Comparison of ENCODE assay signal across 8 cellular contexts in genomic region chr10:96129387-96130325, GRCh38. TPM values are rescaled to one million over a fixed set of nuclear protein-coding genes. Genes with fewer than 3 reads are reported as not detected.
DNase-seq lines count a peak whose midpoint lies in the region; ATAC-seq and TF ChIP-seq lines count a peak whose summit lies in the region.

A gene with protein sequence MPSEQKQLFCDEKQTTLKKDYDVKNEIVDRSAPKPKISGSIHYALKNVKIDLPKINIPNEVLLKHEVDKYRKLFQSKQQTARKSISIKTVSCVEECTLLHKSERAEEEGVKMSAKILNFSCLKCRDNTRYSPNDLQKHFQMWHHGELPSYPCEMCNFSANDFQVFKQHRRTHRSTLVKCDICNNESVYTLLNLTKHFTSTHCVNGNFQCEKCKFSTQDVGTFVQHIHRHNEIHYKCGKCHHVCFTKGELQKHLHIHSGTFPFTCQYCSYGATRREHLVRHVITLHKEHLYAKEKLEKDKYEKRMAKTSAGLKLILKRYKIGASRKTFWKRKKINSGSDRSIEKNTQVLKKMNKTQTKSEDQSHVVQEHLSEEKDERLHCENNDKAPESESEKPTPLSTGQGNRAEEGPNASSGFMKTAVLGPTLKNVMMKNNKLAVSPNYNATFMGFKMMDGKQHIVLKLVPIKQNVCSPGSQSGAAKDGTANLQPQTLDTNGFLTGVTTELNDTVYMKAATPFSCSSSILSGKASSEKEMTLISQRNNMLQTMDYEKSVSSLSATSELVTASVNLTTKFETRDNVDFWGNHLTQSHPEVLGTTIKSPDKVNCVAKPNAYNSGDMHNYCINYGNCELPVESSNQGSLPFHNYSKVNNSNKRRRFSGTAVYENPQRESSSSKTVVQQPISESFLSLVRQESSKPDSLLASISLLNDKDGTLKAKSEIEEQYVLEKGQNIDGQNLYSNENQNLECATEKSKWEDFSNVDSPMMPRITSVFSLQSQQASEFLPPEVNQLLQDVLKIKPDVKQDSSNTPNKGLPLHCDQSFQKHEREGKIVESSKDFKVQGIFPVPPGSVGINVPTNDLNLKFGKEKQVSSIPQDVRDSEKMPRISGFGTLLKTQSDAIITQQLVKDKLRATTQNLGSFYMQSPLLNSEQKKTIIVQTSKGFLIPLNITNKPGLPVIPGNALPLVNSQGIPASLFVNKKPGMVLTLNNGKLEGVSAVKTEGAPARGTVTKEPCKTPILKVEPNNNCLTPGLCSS (N-terminal part only) (plus strand): TSS chr10:96130297. CDS start chr10:96156323, 26,026 bp downstream.

- H3K9me3 ChIP-seq in IMR-90 (ENCODE audit: control insufficient read depth, insufficient read depth, low read length) (no peaks in the 10 kb centered on the region), esophagus (ENCODE audit: control insufficient read depth in 2 of 2, insufficient read depth in 1 of 2, low read depth in 1 of 2, low read length in 1 of 2) (peaks cover 0 to 1% of the 10 kb centered on the region in 2 donors), mucosa of stomach (ENCODE audit: control insufficient read depth, low read length) (no peaks in the 10 kb centered on the region)

- H2BK20ac ChIP-seq in IMR-90 (ENCODE audit: low read depth, low read length), result peak within 1 kb of the TSS; percentile 23; the same call in 1 of the 2 replicates

- H3K4me1 ChIP-seq in IMR-90 (ENCODE audit: control insufficient read depth, insufficient read depth, low read length) (peaks cover under 1% of the 10 kb centered on the region; the same call in 1 of the 2 replicates), esophagus (ENCODE audit: control insufficient read depth in 2 of 2, insufficient read depth in 2 of 2, low read length in 1 of 2) (peaks cover 0 to 2% of the 10 kb centered on the region in 2 donors), mucosa of stomach (ENCODE audit: control insufficient read depth, insufficient read depth, low read length) (peaks cover 6% of the 10 kb centered on the region)

- H3K14ac ChIP-seq in IMR-90 (replicated peaks; ENCODE audit: low read depth, low read length), result peak within 1 kb of the TSS; percentile 82

- peak within 1 kb of the TSS; percentile 7; the same call in 1 of the 2 replicates for H2AK5ac ChIP-seq in IMR-90 (ENCODE audit: low read depth, low read length)

- peak within 1 kb of the TSS; percentile 35 for H2AK9ac ChIP-seq in IMR-90 (replicated peaks; ENCODE audit: low read depth, low read length, poor library complexity)

- dilution Hi-C loops in IMR-90 (cut with HindIII; ENCODE audit: low sequenced_read_pairs, unreplicated experiment), result no loop called here

- peak within 1 kb of the TSS; percentile 84 for H3K9ac ChIP-seq in IMR-90 (ENCODE audit: low read depth, low read length)
- H3K9ac ChIP-seq in mucosa of stomach (ENCODE audit: low read length), result peak within 1 kb of the TSS; percentile 98

- BruUV-seq in IMR-90 (replicated peaks; lab: Mats Ljungman, UMichigan), result no TSS peak

- peak within 1 kb of the TSS; percentile 94 for H3K56ac ChIP-seq in IMR-90 (ENCODE audit: extremely low read depth, insufficient read depth, low read length)

- peak within 1 kb of the TSS; percentile 98 for H4K5ac ChIP-seq in IMR-90 (ENCODE audit: low read depth, low read length)

- H2BK15ac ChIP-seq in IMR-90 (ENCODE audit: low read depth, low read length), result peak within 1 kb of the TSS; percentile 1; the same call in 1 of the 3 replicates

- peak within 1 kb of the TSS; percentile 74 for H2BK5ac ChIP-seq in IMR-90 (ENCODE audit: low read depth, low read length, poor library complexity, severe bottlenecking)

- in situ Hi-C loops in IMR-90 (cut with MboI; ENCODE audit: low sequenced_read_pairs), result loop anchor here (5.0 kb wide), 2 partner anchors 37 to 82 kb away; no protein-coding TSS in a partner anchor

- H4K8ac ChIP-seq in IMR-90 (ENCODE audit: low read depth in 2 of 2, low read length in 2 of 2), result peak within 1 kb of the TSS; percentile 97 to 99

- H3K23ac ChIP-seq in IMR-90 (ENCODE audit: low read depth, low read length), result peak within 1 kb of the TSS; percentile 89

- H4K91ac ChIP-seq in IMR-90 (ENCODE audit: insufficient read depth, low read depth, low read length), result peak within 1 kb of the TSS; percentile 72

- peak within 1 kb of the TSS; percentile 79 for H3K4me2 ChIP-seq in IMR-90 (ENCODE audit: low read depth, low read length)

- POLR2A ChIA-PET in IMR-90 (lab: Charles Lee; ENCODE audit: unreplicated experiment), result interaction anchor here (0.5 to 2.1 kb wide), 2 partner anchors 11 to 40 kb away, joined by 4 to 12 read pairs; no protein-coding TSS in a partner anchor

- no peak for TF ChIP-seq CTCF in IMR-90 (conservative IDR thresholded peaks at IDR 0.05; ENCODE audit: low read depth, low read length)

- peaks cover 0 to 7% of the 10 kb centered on the region in 2 experiments; a peak in 1 of 4 replicates for H3K79me1 ChIP-seq in IMR-90 (ENCODE audit: low read depth in 1 of 2, low read length in 2 of 2)

- intact Hi-C loops in IMR-90 (cut with micrococcal nuclease), result loop anchor here (1.0 kb wide), 2 partner anchors 39 to 85 kb away; no protein-coding TSS in a partner anchor

- peaks cover 2% of the 10 kb centered on the region; the same call in 1 of the 2 replicates for H3K36me3 ChIP-seq in IMR-90 (ENCODE audit: control insufficient read depth, insufficient read depth, low read length)
- H3K36me3 ChIP-seq in esophagus (ENCODE audit: control insufficient read depth in 2 of 2, insufficient read depth in 2 of 2, low read length in 1 of 2), result no peaks in the 10 kb centered on the region
- no peaks in the 10 kb centered on the region for H3K36me3 ChIP-seq in mucosa of stomach (ENCODE audit: control insufficient read depth, insufficient read depth, low read length)

- H3K27me3 ChIP-seq in IMR-90 (ENCODE audit: control insufficient read depth, insufficient read depth, low read length), result no peaks in the 10 kb centered on the region
- peaks cover 0 to 6% of the 10 kb centered on the region in 2 donors for H3K27me3 ChIP-seq in esophagus (ENCODE audit: control insufficient read depth in 1 of 2, insufficient read depth in 2 of 2, low read length in 2 of 2)
- peaks cover 4% of the 10 kb centered on the region for H3K27me3 ChIP-seq in mucosa of stomach (ENCODE audit: control insufficient read depth, insufficient read depth, low read length)

- no peaks in the 10 kb centered on the region for H4K20me1 ChIP-seq in IMR-90 (ENCODE audit: insufficient read depth, low read length)

- H3K27ac ChIP-seq in IMR-90 (ENCODE audit: insufficient read depth, low read length), result peak within 1 kb of the TSS; percentile 94
- peak within 1 kb of the TSS; percentile 98 to 99 for H3K27ac ChIP-seq in esophagus (ENCODE audit: low read depth in 2 of 2, low read length in 1 of 2)

- ATAC-seq in GM21528 (IDR thresholded peaks at IDR 0.05; ENCODE audit: low FRiP score, unreplicated experiment) (peak; percentile 77), IMR-90 (ENCODE audit: low read depth) (peak; percentile 85)

- H2BK120ac ChIP-seq in IMR-90 (ENCODE audit: low read depth, low read length), result peak within 1 kb of the TSS; percentile 69

- peak within 1 kb of the TSS; percentile 78 for H3K18ac ChIP-seq in IMR-90 (ENCODE audit: low read depth, low read length)

- TF ChIP-seq RAD21 in IMR-90 (IDR thresholded peaks at IDR 0.05; ENCODE audit: low read length), result no peak

- TF ChIP-seq POLR2A in IMR-90 (IDR thresholded peaks at IDR 0.05; ENCODE audit: low read depth, low read length), result 0 out of 2 replicates have a peak, but pooled peaks have one; percentile 17

- peaks cover under 1% of the 10 kb centered on the region; the same call in 1 of the 2 replicates for H3K9me1 ChIP-seq in IMR-90 (ENCODE audit: insufficient read depth, low read length)

- 6% methylated on average over 37 of the region's 48 CpGs; no CpG with 5 or more reads in 1 of the 2 experiments for WGBS in IMR-90 (ENCODE audit: extremely low coverage in 2 of 2, insufficient read length in 1 of 2), 2 experiments
- 9 to 11% methylated on average over 48 of the region's 48 CpGs for WGBS in esophagus, 2 donors

- peak within 1 kb of the TSS; percentile 95 for H2AFZ ChIP-seq in IMR-90 (replicated peaks; ENCODE audit: low read length, poor library complexity)

- peak within 1 kb of the TSS; percentile 76 for H3K4ac ChIP-seq in IMR-90 (ENCODE audit: low read depth, low read length)

- H3K4me3 ChIP-seq in IMR-90 (ENCODE audit: insufficient read depth, low read depth, low read length) (peak within 1 kb of the TSS; percentile 54), esophagus (ENCODE audit: low read depth in 1 of 2, low read length in 2 of 2) (peak within 1 kb of the TSS; percentile 85 to 87), mucosa of stomach (ENCODE audit: low read length) (peak within 1 kb of the TSS; percentile 96)

- DNase-seq in DMS153 (lab: John Stamatoyannopoulos, UW) (peak; percentile 92), IMR-90 (peak; percentile 97), OCI-M2 (lab: John Stamatoyannopoulos, UW; ENCODE audit: unreplicated experiment) (peak; percentile 94)
- DNase-seq in activated T-cell treated with anti-CD3 and anti-CD28 coated beads, Interleukin-2, amount 50 U/mL, for 1 hour, result peak; percentile 92
- DNase-seq in stimulated activated CD8-positive, alpha-beta memory T cell treated with anti-CD3 and anti-CD28 coated beads, Interleukin-4, amount 100 ng/mL, for 48 hours, result peak; percentile 89

- CTCF ChIA-PET in IMR-90 (lab: Yijun Ruan, JAX), result no interaction called here

TF ChIP-seq in IMR-90, 13 proteins besides CTCF, POLR2A, EP300 and RAD21 (continues in another document):
- TF ChIP-seq CEBPB (IDR thresholded peaks at IDR 0.05; ENCODE audit: low read depth, low read length) (no peak), BHLHE40 (IDR thresholded peaks at IDR 0.05; ENCODE audit: low read depth, low read length) (no peak), RFX5 (IDR thresholded peaks at IDR 0.05; ENCODE audit: low read depth, low read length) (no peak), FOS (IDR thresholded peaks at IDR 0.05; ENCODE audit: low read depth, low read length) (no peak), NFE2L2 (IDR thresholded peaks at IDR 0.05; ENCODE audit: low read depth, low read length) (no peak), MAFK (IDR thresholded peaks at IDR 0.05; ENCODE audit: low read depth, low read length) (no peak), RCOR1 (IDR thresholded peaks at IDR 0.05; ENCODE audit: insufficient replicate concordance, low read length) (no peak)
- TF ChIP-seq, protein P1, sequence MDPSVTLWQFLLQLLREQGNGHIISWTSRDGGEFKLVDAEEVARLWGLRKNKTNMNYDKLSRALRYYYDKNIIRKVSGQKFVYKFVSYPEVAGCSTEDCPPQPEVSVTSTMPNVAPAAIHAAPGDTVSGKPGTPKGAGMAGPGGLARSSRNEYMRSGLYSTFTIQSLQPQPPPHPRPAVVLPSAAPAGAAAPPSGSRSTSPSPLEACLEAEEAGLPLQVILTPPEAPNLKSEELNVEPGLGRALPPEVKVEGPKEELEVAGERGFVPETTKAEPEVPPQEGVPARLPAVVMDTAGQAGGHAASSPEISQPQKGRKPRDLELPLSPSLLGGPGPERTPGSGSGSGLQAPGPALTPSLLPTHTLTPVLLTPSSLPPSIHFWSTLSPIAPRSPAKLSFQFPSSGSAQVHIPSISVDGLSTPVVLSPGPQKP (IDR thresholded peaks at IDR 0.05; ENCODE audit: borderline replicate concordance, low read depth, low read length), result no peak

RNA-seq across cellular contexts. Expression of the gene that starts here (rescaled TPM):
- 7.9 and 10.0 TPM in 2 replicates for total RNA-seq in IMR-90 (2012; rRNA removed)
- polyA plus RNA-seq in IMR-90 (2012; rRNA removed) (1.8 and 2.1 TPM in 2 replicates), esophagus (1 to 10 TPM; 3.4 to 5.5 TPM)
- 0.15 and 0.22 TPM in 2 replicates for polyA plus RNA-seq in IMR-90 (2012; cell fraction: cytosol; rRNA removed)
- 0.64 and 10.2 TPM in 2 replicates for polyA plus RNA-seq in IMR-90 (2012; cell fraction: nucleus; rRNA removed; ENCODE audit: low replicate concordance)

Comparison
In these comparisons a context has a peak if more than half of its experiments do, and no peak if none do; other contexts are left out.
1. Peak in every context shown above with its lines: DNase-seq, ATAC-seq, H3K4me3 ChIP-seq and H3K27ac ChIP-seq.